Comparison of ENCODE assay signal across 10 cellular contexts in genomic region chr9:78132688-78133033, GRCh38.
DNase-seq lines count a peak whose midpoint lies in the region; ATAC-seq and TF ChIP-seq lines count a peak whose summit lies in the region.
"Had no signal": no experiment of that assay in that cellular context is flagged by ENCODE, and none has a peak within 500 bp of the region (broad histone marks: within the 10 kb centered on the region; RNA-seq: fewer than 3 reads in every experiment).

No MANE protein-coding gene starts in this region.

- no peaks in the 10 kb centered on the region for H3K9me1 ChIP-seq in IMR-90 (ENCODE audit: insufficient read depth, low read length)

- H2BK120ac ChIP-seq in IMR-90 (ENCODE audit: low read depth, low read length), result no peak overlapping the region

- H2BK5ac ChIP-seq in IMR-90 (ENCODE audit: low read depth, low read length, poor library complexity, severe bottlenecking), result no peak overlapping the region

- POLR2A ChIA-PET in IMR-90 (lab: Charles Lee; ENCODE audit: unreplicated experiment), result interaction anchor here (0.6 kb wide), 1 partner anchor 13 kb away, joined by 4 read pairs; no protein-coding TSS in a partner anchor
- POLR2A ChIA-PET in activated CD8-positive, alpha-beta T cell treated with anti-CD3 and anti-CD28 coated beads for 36 hours (lab: Charles Lee), result no interaction called here

- no peak overlapping the region for H4K91ac ChIP-seq in IMR-90 (ENCODE audit: insufficient read depth, low read depth, low read length)

- no peak overlapping the region for H3K4ac ChIP-seq in IMR-90 (ENCODE audit: low read depth, low read length)

- H3K79me1 ChIP-seq in IMR-90 (ENCODE audit: low read depth in 1 of 2, low read length in 2 of 2), result no peaks in the 10 kb centered on the region

- H3K27me3 ChIP-seq in BLaER1 (no peaks in the 10 kb centered on the region), IMR-90 (ENCODE audit: control insufficient read depth, insufficient read depth, low read length) (no peaks in the 10 kb centered on the region; the same call in 1 of the 2 replicates), left lung (no peaks in the 10 kb centered on the region), colonic mucosa (no peaks in the 10 kb centered on the region)

- H2AK9ac ChIP-seq in IMR-90 (replicated peaks; ENCODE audit: low read depth, low read length, poor library complexity), result no peak overlapping the region

- TF ChIP-seq RAD21 in IMR-90 (IDR thresholded peaks at IDR 0.05; ENCODE audit: low read length), result no peak

- dilution Hi-C loops in IMR-90 (cut with HindIII; ENCODE audit: low sequenced_read_pairs, unreplicated experiment), result no loop called here

- peak overlapping the region; percentile 63 for H3K27ac Mint-ChIP-seq in activated CD8-positive, alpha-beta T cell treated with anti-CD3 and anti-CD28 coated beads for 36 hours

- no peak overlapping the region for H2AFZ ChIP-seq in IMR-90 (replicated peaks; ENCODE audit: low read length, poor library complexity)

- H2AK5ac ChIP-seq in IMR-90 (ENCODE audit: low read depth, low read length), result no peak overlapping the region

- TF ChIP-seq CTCF in IMR-90 (conservative IDR thresholded peaks at IDR 0.05; ENCODE audit: low read depth, low read length) (no peak), left lung (IDR thresholded peaks at IDR 0.05) (no peak), colonic mucosa (IDR thresholded peaks at IDR 0.05) (no peak)
- no peak for TF ChIP-seq CTCF in activated CD8-positive, alpha-beta T cell treated with anti-CD3 and anti-CD28 coated beads for 36 hours (IDR thresholded peaks at IDR 0.05)

- ATAC-seq in IMR-90 (ENCODE audit: low read depth) (peak; percentile 37; the same call in 1 of the 2 replicates), left lung (peak; percentile 30), GM21717 (IDR thresholded peaks at IDR 0.05; ENCODE audit: unreplicated experiment) (no peak), HG03097 (IDR thresholded peaks at IDR 0.05; ENCODE audit: low FRiP score, unreplicated experiment) (no peak)
- peak; percentile 57 for ATAC-seq in activated CD8-positive, alpha-beta T cell treated with anti-CD3 and anti-CD28 coated beads for 36 hours

- no peak overlapping the region for H2BK20ac ChIP-seq in IMR-90 (ENCODE audit: low read depth, low read length)

- peaks cover 20% of the 10 kb centered on the region for H3K4me1 Mint-ChIP-seq in activated CD8-positive, alpha-beta T cell treated with anti-CD3 and anti-CD28 coated beads for 36 hours (ENCODE audit: low read depth)

- in situ Hi-C loops in IMR-90 (cut with MboI; ENCODE audit: low sequenced_read_pairs), result no loop called here

- H3K27me3 Mint-ChIP-seq in activated CD8-positive, alpha-beta T cell treated with anti-CD3 and anti-CD28 coated beads for 36 hours, result peaks cover under 1% of the 10 kb centered on the region

- DNase-seq in IMR-90, result no peak
- DNase-seq in activated CD8-positive, alpha-beta T cell treated with anti-CD3 and anti-CD28 coated beads for 36 hours, result no peak
- no peak for DNase-seq in left lung
- no peak for DNase-seq in colonic mucosa
- no peak for DNase-seq in iPS-NIHi11 (ENCODE audit: low spot score)
- DNase-seq: activated CD4-positive, alpha-beta T cell treated with anti-CD3 and anti-CD28 coated beads, Interleukin-2, amount 50 U/mL, for 48 hours; NCI-H1694 treated with DMSO at 0.1 percent for 48 hours had no signal

- CTCF ChIA-PET in IMR-90 (lab: Yijun Ruan, JAX), result no interaction called here
- CTCF ChIA-PET in activated CD8-positive, alpha-beta T cell treated with anti-CD3 and anti-CD28 coated beads for 36 hours (lab: Charles Lee), result interaction anchor here (0.9 to 1.9 kb wide), 3 partner anchors 12 to 37 kb away, joined by 3 to 7 read pairs (median 3); no protein-coding TSS in a partner anchor

- H3K9me3 ChIP-seq in BLaER1 (no peaks in the 10 kb centered on the region; the same call in 1 of the 2 replicates), IMR-90 (ENCODE audit: control insufficient read depth, insufficient read depth, low read length) (no peaks in the 10 kb centered on the region), left lung (peaks cover 0 to under 1% of the 10 kb centered on the region in 2 donors), colonic mucosa (no peaks in the 10 kb centered on the region)

- WGBS in IMR-90 (ENCODE audit: extremely low coverage in 2 of 2, insufficient read length in 1 of 2), 2 experiments, result no CpG with 5 or more reads among the region's 2 CpGs

- H3K4me2 ChIP-seq in BLaER1 (peak overlapping the region; percentile 56), IMR-90 (ENCODE audit: low read depth, low read length) (peak overlapping the region; percentile 85)

- peaks cover 10% of the 10 kb centered on the region for H3K4me1 ChIP-seq in BLaER1
- no peaks in the 10 kb centered on the region for H3K4me1 ChIP-seq in IMR-90 (ENCODE audit: control insufficient read depth, insufficient read depth, low read length)
- H3K4me1 ChIP-seq in left lung, result peaks cover 0 to 5% of the 10 kb centered on the region in 2 donors
- H3K4me1 ChIP-seq in colonic mucosa, result no peaks in the 10 kb centered on the region

- no TSS peak for BruUV-seq in IMR-90 (replicated peaks; lab: Mats Ljungman, UMichigan)

- H3K9ac ChIP-seq in BLaER1 (no peak overlapping the region), IMR-90 (ENCODE audit: low read depth, low read length) (no peak overlapping the region), colonic mucosa (ENCODE audit: low read depth in 2 of 2, low read length in 2 of 2) (no peak overlapping the region)

- no peak overlapping the region for H3K4me3 ChIP-seq in BLaER1
- H3K4me3 ChIP-seq in IMR-90 (ENCODE audit: insufficient read depth, low read depth, low read length), result peak overlapping the region; percentile 24; the same call in 1 of the 2 replicates
- peak overlapping the region in 1 of 2 donors; percentile 1 for H3K4me3 ChIP-seq in left lung
- H3K4me3 ChIP-seq in colonic mucosa, result no peak overlapping the region

- intact Hi-C loops in IMR-90 (cut with micrococcal nuclease) (no loop called here), left lung (cut with DNase I) (no loop called here), colonic mucosa (cut with DNase I) (no loop called here)
- intact Hi-C loops in activated CD8-positive, alpha-beta T cell treated with anti-CD3 and anti-CD28 coated beads for 36 hours (cut with micrococcal nuclease), result loop anchor here (5.0 kb wide), 1 partner anchor 80 kb away; no protein-coding TSS in a partner anchor

- H3K14ac ChIP-seq in IMR-90 (replicated peaks; ENCODE audit: low read depth, low read length), result no peak overlapping the region

- H4K8ac ChIP-seq in IMR-90 (ENCODE audit: low read depth in 2 of 2, low read length in 2 of 2), result peak overlapping the region in 1 of 2 experiments; percentile 45; a peak in 1 of 4 replicates

- peak overlapping the region; percentile 28 for H3K4me3 Mint-ChIP-seq in activated CD8-positive, alpha-beta T cell treated with anti-CD3 and anti-CD28 coated beads for 36 hours

- H4K20me1 ChIP-seq in BLaER1 (no peaks in the 10 kb centered on the region), IMR-90 (ENCODE audit: insufficient read depth, low read length) (no peaks in the 10 kb centered on the region)

- no peak overlapping the region for H3K18ac ChIP-seq in IMR-90 (ENCODE audit: low read depth, low read length)

- no peak overlapping the region for H4K5ac ChIP-seq in IMR-90 (ENCODE audit: low read depth, low read length)

- TF ChIP-seq POLR2A in IMR-90 (IDR thresholded peaks at IDR 0.05; ENCODE audit: low read depth, low read length), result no peak

- peak overlapping the region; percentile 22; the same call in 1 of the 2 replicates for H3K27ac ChIP-seq in BLaER1
- no peak overlapping the region for H3K27ac ChIP-seq in IMR-90 (ENCODE audit: insufficient read depth, low read length)
- H3K27ac ChIP-seq in left lung, result no peak overlapping the region
- no peak overlapping the region for H3K27ac ChIP-seq in colonic mucosa

- no peak overlapping the region for H2BK15ac ChIP-seq in IMR-90 (ENCODE audit: low read depth, low read length)

- no peak overlapping the region for H3K23ac ChIP-seq in IMR-90 (ENCODE audit: low read depth, low read length)

- H3K36me3 ChIP-seq in BLaER1 (no peaks in the 10 kb centered on the region), IMR-90 (ENCODE audit: control insufficient read depth, insufficient read depth, low read length) (no peaks in the 10 kb centered on the region), left lung (no peaks in the 10 kb centered on the region), colonic mucosa (no peaks in the 10 kb centered on the region)

- H3K9me3 Mint-ChIP-seq in activated CD8-positive, alpha-beta T cell treated with anti-CD3 and anti-CD28 coated beads for 36 hours, result peaks cover 6% of the 10 kb centered on the region

- H3K36me3 Mint-ChIP-seq in activated CD8-positive, alpha-beta T cell treated with anti-CD3 and anti-CD28 coated beads for 36 hours (ENCODE audit: low read depth), result peaks cover 7% of the 10 kb centered on the region

- no peak overlapping the region for H3K56ac ChIP-seq in IMR-90 (ENCODE audit: extremely low read depth, insufficient read depth, low read length)

TF ChIP-seq in IMR-90, 13 proteins besides CTCF, POLR2A, EP300 and RAD21:
- TF ChIP-seq CHD1 (IDR thresholded peaks at IDR 0.05; ENCODE audit: low read depth, low read length) (no peak), MXI1 (IDR thresholded peaks at IDR 0.05; ENCODE audit: borderline replicate concordance, low read depth, low read length) (no peak), SMC3 (IDR thresholded peaks at IDR 0.05; ENCODE audit: low read depth, low read length) (no peak), ELK1 (IDR thresholded peaks at IDR 0.05; ENCODE audit: borderline replicate concordance, low read depth, low read length) (no peak), CEBPB (IDR thresholded peaks at IDR 0.05; ENCODE audit: low read depth, low read length) (no peak), BHLHE40 (IDR thresholded peaks at IDR 0.05; ENCODE audit: low read depth, low read length) (no peak)

Comparison
In these comparisons a context has a peak if more than half of its experiments do, and no peak if none do; other contexts are left out.
1. ATAC-seq: peak in IMR-90 (single experiment), activated CD8-positive, alpha-beta T cell treated with anti-CD3 and anti-CD28 coated beads for 36 hours (single experiment) and left lung (single experiment); none in GM21717 (single experiment) and HG03097 (single experiment).